Comparison of ENCODE assay signal across 10 cellular contexts in genomic region chr20:32476684-32477593, GRCh38.
A peak's percentile ranks its signal among the peaks of the same experiment; 100 is the strongest.
DNase-seq lines count a peak whose midpoint lies in the region; ATAC-seq and TF ChIP-seq lines count a peak whose summit lies in the region.
"Had no signal": no experiment of that assay in that cellular context is flagged by ENCODE, and none has a peak within 500 bp of the region (broad histone marks: within the 10 kb centered on the region; RNA-seq: fewer than 3 reads in every experiment).

No MANE protein-coding gene starts in this region.

- no peak for DNase-seq in CD8-positive, alpha-beta T cell
- DNase-seq in PC-9 (no peak), heart left ventricle (peak in 2 of 5 donors; percentile 29 to 51), osteocyte (ENCODE audit: extremely low spot score, unreplicated experiment) (no peak), SKM-1 treated with dmso at 0.1 percent for 144 hours (lab: John Stamatoyannopoulos, UW; ENCODE audit: unreplicated experiment) (no peak), GM10266 (ENCODE audit: extremely low spot score) (no peak)
- DNase-seq: NCI-H69 had no signal

- POLR2A ChIA-PET in CD8-positive, alpha-beta T cell (lab: Charles Lee) = interaction anchor here (1.0 kb wide), 1 partner anchor 12 kb away, joined by 3 read pairs; no protein-coding TSS in a partner anchor
- POLR2A ChIA-PET in PC-9 (lab: Charles Lee; ENCODE audit: unreplicated experiment) = interaction anchor here (0.5 kb wide), 1 partner anchor 86 kb away, joined by 3 read pairs; no protein-coding TSS in a partner anchor

- H3K4me1 ChIP-seq in CD8-positive, alpha-beta T cell (ENCODE audit: insufficient read depth, low read length) = peaks cover 61% of the 10 kb centered on the region
- H3K4me1 ChIP-seq in PC-9 (replicated peaks; ENCODE audit: insufficient read depth) = peaks cover 36% of the 10 kb centered on the region
- peaks cover 14 to 87% (median 60%) of the 10 kb centered on the region in 12 donors for H3K4me1 ChIP-seq in heart left ventricle

- H3K27ac ChIP-seq in CD8-positive, alpha-beta T cell (ENCODE audit: low read depth, low read length) = no peak overlapping the region
- H3K27ac ChIP-seq in PC-9 (no peak overlapping the region), heart left ventricle (peak overlapping the region in 9 of 12 donors; percentile 74 to 95 (median 82))
- H3K27ac ChIP-seq: VCaP had no signal

- peaks cover 24% of the 10 kb centered on the region for H3K36me3 ChIP-seq in CD8-positive, alpha-beta T cell (ENCODE audit: insufficient read depth, low read length)
- H3K36me3 ChIP-seq in PC-9 (ENCODE audit: low read depth) (no peaks in the 10 kb centered on the region), heart left ventricle (peaks cover 0 to 18% (median 0%) of the 10 kb centered on the region in 9 donors)

- no peaks in the 10 kb centered on the region for H3K27me3 ChIP-seq in CD8-positive, alpha-beta T cell (ENCODE audit: insufficient read depth, low read length)
- H3K27me3 ChIP-seq in PC-9 (ENCODE audit: insufficient read depth, low read depth) (no peaks in the 10 kb centered on the region), heart left ventricle (no peaks in the 10 kb centered on the region)

- no peak overlapping the region for H2AFZ ChIP-seq in PC-9

- intact Hi-C loops in CD8-positive, alpha-beta T cell (cut with DNase I, micrococcal nuclease) = no loop called here
- intact Hi-C loops in PC-9 (cut with micrococcal nuclease; ENCODE audit: unreplicated experiment) (no loop called here), heart left ventricle (cut with DNase I) (loop anchor here in 3 of 10 donors (5.0 kb wide), 2 partner anchors 115 to 120 kb away; partner anchors contain the start of gene ASXL1 (in 2 of the 3))

- peak overlapping the region; percentile 91 for H3K27ac Mint-ChIP-seq in CD8-positive, alpha-beta T cell
- peak overlapping the region; percentile 91 for H3K27ac Mint-ChIP-seq in osteocyte (ENCODE audit: unreplicated experiment)

- peak; percentile 46 for ATAC-seq in CD8-positive, alpha-beta T cell
- ATAC-seq in heart left ventricle (no peak), HG02610 (IDR thresholded peaks at IDR 0.05; ENCODE audit: unreplicated experiment) (no peak), GM18870 (IDR thresholded peaks at IDR 0.05; ENCODE audit: unreplicated experiment) (no peak)

- H3K9me2 ChIP-seq in PC-9 (ENCODE audit: insufficient read depth) = no peaks in the 10 kb centered on the region

- H3K9me3 ChIP-seq in CD8-positive, alpha-beta T cell (ENCODE audit: low read length) = no peaks in the 10 kb centered on the region
- H3K9me3 ChIP-seq in PC-9 (ENCODE audit: insufficient read depth, low read depth) = no peaks in the 10 kb centered on the region
- H3K9me3 ChIP-seq in heart left ventricle = no peaks in the 10 kb centered on the region

- H4K20me1 ChIP-seq in PC-9 (ENCODE audit: insufficient read depth) = peaks cover 32% of the 10 kb centered on the region

- peaks cover 18% of the 10 kb centered on the region for H3K36me3 Mint-ChIP-seq in CD8-positive, alpha-beta T cell
- peaks cover 4% of the 10 kb centered on the region for H3K36me3 Mint-ChIP-seq in osteocyte (ENCODE audit: unreplicated experiment)

- H3K4me3 Mint-ChIP-seq in CD8-positive, alpha-beta T cell = peak overlapping the region; percentile 63
- H3K4me3 Mint-ChIP-seq in osteocyte (ENCODE audit: unreplicated experiment) = no peak overlapping the region

- H3K4me1 Mint-ChIP-seq in CD8-positive, alpha-beta T cell (ENCODE audit: low read depth) = peaks cover 64% of the 10 kb centered on the region
- H3K4me1 Mint-ChIP-seq in osteocyte (ENCODE audit: unreplicated experiment) = peaks cover 76% of the 10 kb centered on the region

- no TSS peak for BruUV-seq in PC-9 (replicated peaks; lab: Mats Ljungman, UMichigan)

- no peak overlapping the region for H3K4me3 ChIP-seq in CD8-positive, alpha-beta T cell (ENCODE audit: low read depth, low read length)
- no peak overlapping the region for H3K4me3 ChIP-seq in PC-9
- H3K4me3 ChIP-seq in heart left ventricle = no peak overlapping the region

- CTCF ChIA-PET in CD8-positive, alpha-beta T cell (lab: Charles Lee) = interaction anchor here (1.5 kb wide), 1 partner anchor 9 kb away, joined by 4 read pairs; no protein-coding TSS in a partner anchor
- CTCF ChIA-PET in PC-9 (lab: Charles Lee) = no interaction called here

- peak overlapping the region; percentile 76 for H3K4me2 ChIP-seq in PC-9

- H3K79me2 ChIP-seq in PC-9 (ENCODE audit: low read depth) = peaks cover 65% of the 10 kb centered on the region

- no peak for TF ChIP-seq CTCF in CD8-positive, alpha-beta T cell (IDR thresholded peaks at IDR 0.05)
- no peak for TF ChIP-seq CTCF in PC-9 (conservative IDR thresholded peaks at IDR 0.05)
- no peak for TF ChIP-seq CTCF in heart left ventricle (IDR thresholded peaks at IDR 0.05)
- no peak for TF ChIP-seq CTCF in osteocyte (IDR thresholded peaks at IDR 0.05)
- TF ChIP-seq CTCF in GM10266 (IDR thresholded peaks at IDR 0.05; ENCODE audit: control insufficient read depth, insufficient read depth, low read depth, missing control alignments) = no peak

- WGBS in heart left ventricle, 4 donors = 76 to 80% (median 78%) methylated on average over 22 of the region's 22 CpGs

- no peaks in the 10 kb centered on the region for H3K9me3 Mint-ChIP-seq in CD8-positive, alpha-beta T cell
- no peaks in the 10 kb centered on the region for H3K9me3 Mint-ChIP-seq in osteocyte (ENCODE audit: unreplicated experiment)

- no peaks in the 10 kb centered on the region for H3K27me3 Mint-ChIP-seq in CD8-positive, alpha-beta T cell (ENCODE audit: low read depth)
- no peaks in the 10 kb centered on the region for H3K27me3 Mint-ChIP-seq in osteocyte (ENCODE audit: unreplicated experiment)

- peaks cover 21% of the 10 kb centered on the region; the same call in 1 of the 2 replicates for H3F3A ChIP-seq in PC-9 (ENCODE audit: insufficient read depth, low read depth)

- TF ChIP-seq POLR2A in heart left ventricle (IDR thresholded peaks at IDR 0.05) = no peak

Comparison
In these comparisons a context has a peak if more than half of its experiments do, and no peak if none do; other contexts are left out.
1. H3K27ac ChIP-seq: peak in heart left ventricle (9 of 12); none in CD8-positive, alpha-beta T cell (single experiment) and PC-9 (single experiment).